7 cellular contexts compared by ENCODE assay signal in genomic region chr11:128890543-128891409, GRCh38. TPM values are rescaled to one million over a fixed set of nuclear protein-coding genes. Genes with fewer than 3 reads are reported as not detected.
DNase-seq lines count a peak whose midpoint lies in the region; ATAC-seq lines count a peak whose summit lies in the region.

KCNJ5 (plus strand) TSS chr11:128891356; CDS start chr11:128911274, 19,918 bp downstream.

- CTCF ChIA-PET in T-cell (lab: Charles Lee), result interaction anchor here in 1 of 2 donors (1.0 to 1.2 kb wide), 2 partner anchors 17 to 733 kb away, joined by 3 to 4 read pairs; no protein-coding TSS in a partner anchor

- ATAC-seq in T-cell (replicated peaks in 1 of 4) (peak; percentile 36 to 61 (median 58)), esophagus mucosa (peak; percentile 58)
- peak; percentile 64 to 65 for ATAC-seq in naive thymus-derived CD8-positive, alpha-beta T cell

- POLR2A ChIA-PET in T-cell (lab: Charles Lee), result no interaction called here
- POLR2A ChIA-PET in naive thymus-derived CD8-positive, alpha-beta T cell (lab: Charles Lee), result interaction anchor here (0.7 kb wide), 1 partner anchor 12 kb away, joined by 4 read pairs; no protein-coding TSS in a partner anchor

- peak within 1 kb of the TSS; percentile 65 to 79 (median 78) for H3K4me3 Mint-ChIP-seq in T-cell
- H3K4me3 Mint-ChIP-seq in naive thymus-derived CD8-positive, alpha-beta T cell, result peak within 1 kb of the TSS; percentile 72 to 87 (median 84)

- no peaks in the 10 kb centered on the region for H3K9me3 Mint-ChIP-seq in T-cell
- H3K9me3 Mint-ChIP-seq in naive thymus-derived CD8-positive, alpha-beta T cell, result no peaks in the 10 kb centered on the region

- peaks cover 6 to 16% (median 13%) of the 10 kb centered on the region in 3 donors for H3K4me1 Mint-ChIP-seq in T-cell
- peaks cover 0 to 26% (median 10%) of the 10 kb centered on the region in 4 donors for H3K4me1 Mint-ChIP-seq in naive thymus-derived CD8-positive, alpha-beta T cell

- H3K36me3 Mint-ChIP-seq in T-cell, result peaks cover 3% of the 10 kb centered on the region
- peaks cover 0 to 2% (median 0%) of the 10 kb centered on the region in 3 donors for H3K36me3 Mint-ChIP-seq in naive thymus-derived CD8-positive, alpha-beta T cell

- H3K27me3 Mint-ChIP-seq in T-cell, result peaks cover 46 to 65% of the 10 kb centered on the region in 2 donors
- H3K27me3 Mint-ChIP-seq in naive thymus-derived CD8-positive, alpha-beta T cell, result peaks cover 28 to 84% (median 65%) of the 10 kb centered on the region in 5 donors

- DNase-seq in HT-29 (ENCODE audit: low spot score), result peak; percentile 55
- peak in 2 of 34 experiments; percentile 14 to 18 for DNase-seq in T-cell
- DNase-seq in naive thymus-derived CD8-positive, alpha-beta T cell, result peak in 2 of 10 donors; percentile 16 to 23
- no peak for DNase-seq in middle frontal gyrus (ENCODE audit: extremely low spot score, low spot score)
- DNase-seq in germinal center (ENCODE audit: low spot score), result no peak
- DNase-seq in T1000 (lab: John Stamatoyannopoulos, UW), result no peak

- H3K27ac Mint-ChIP-seq in T-cell, result no peak within 1 kb of the TSS
- H3K27ac Mint-ChIP-seq in naive thymus-derived CD8-positive, alpha-beta T cell, result peak within 1 kb of the TSS in 3 of 10 donors; percentile 11 to 64 (median 31)

RNA-seq across cellular contexts. Expression of gene KCNJ5, which starts in this region (rescaled TPM):
- not detected in 2 replicates for total RNA-seq in HT-29 (2014; rRNA removed; shearing (Covaris generic))
- total RNA-seq in T-cell, result under 1 TPM in 3 of 5 donors, not detected in 2; 0.07 to 0.13 (median 0.12) TPM
- 0.08 TPM for total RNA-seq in esophagus mucosa
- total RNA-seq in naive thymus-derived CD8-positive, alpha-beta T cell, result not detected
- polyA plus RNA-seq in naive thymus-derived CD8-positive, alpha-beta T cell, result not detected

Comparison
In these comparisons a context has a peak if more than half of its experiments do, and no peak if none do; other contexts are left out.
1. Peak in DNase-seq in HT-29; RNA of the gene not detected or under 1 TPM.
2. Peak in ATAC-seq in T-cell; RNA of the gene not detected or under 1 TPM.
3. Peak in ATAC-seq in esophagus mucosa; RNA of the gene not detected or under 1 TPM.
4. Peak in ATAC-seq in naive thymus-derived CD8-positive, alpha-beta T cell; RNA of the gene not detected or under 1 TPM.